ENCODE assay signal across 17 cellular contexts in the genomic region with DNA sequence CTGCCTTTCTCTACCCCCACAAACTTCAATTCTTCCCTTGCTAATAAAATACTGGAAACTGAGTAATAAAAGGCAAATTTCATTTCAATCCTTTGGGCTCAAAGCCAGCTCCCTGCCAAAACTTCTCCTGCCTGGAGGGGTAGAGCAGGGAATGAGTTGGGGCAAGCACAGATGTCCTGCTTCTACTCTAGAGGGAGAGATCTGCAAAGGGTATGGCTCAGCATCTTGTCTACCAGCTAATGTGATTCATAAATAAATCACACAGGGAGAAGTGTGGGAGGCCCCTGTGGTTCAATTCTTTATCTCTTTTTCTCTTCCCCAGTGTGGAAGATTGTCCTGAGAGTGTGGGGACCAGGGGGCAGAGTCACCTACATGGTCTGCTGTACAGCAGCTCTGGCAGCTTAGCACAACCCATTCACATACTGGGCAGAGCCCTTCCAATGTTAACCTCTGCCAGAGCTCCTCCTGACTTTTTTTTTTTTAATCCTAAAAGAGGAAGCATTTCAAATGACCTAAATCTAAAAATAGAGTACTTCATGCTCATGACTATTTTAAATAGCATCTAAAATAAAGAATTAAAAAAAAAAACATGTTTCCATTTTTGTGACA.
"Had no signal": no experiment of that assay in that cellular context is flagged by ENCODE, and none has a peak within 500 bp of the region (broad histone marks: within the 10 kb centered on the region; RNA-seq: fewer than 3 reads in every experiment).

No MANE protein-coding gene starts in this region.

- H3K27ac ChIP-seq: lower lobe of right lung, ovary, skin epidermis, tibial nerve, vagina, WERI-Rb-1 had no signal

- H3K27me3 ChIP-seq: ovary, tibial nerve, vagina had no signal

- H3K36me3 ChIP-seq: lower lobe of right lung, ovary, tibial nerve, vagina, WERI-Rb-1 had no signal

- H3K9me3 ChIP-seq: lower lobe of right lung, ovary, tibial nerve, vagina had no signal

- DNase-seq: activated CD4-positive, alpha-beta memory T cell treated with anti-CD3 and anti-CD28 coated beads, Interleukin-2, amount 10 ng/mL, durations not matched to agents 7 days and 5 days; activated CD4-positive, alpha-beta T cell treated with anti-CD3 and anti-CD28 coated beads for 36 hours; activated CD8-positive, alpha-beta memory T cell treated with anti-CD3 and anti-CD28 coated beads, Interleukin-2, amount 50 U/mL, for 4 hours; activated gamma-delta T cell treated with Interleukin-2 at 50 U/mL for 16 hours; activated naive CD8-positive, alpha-beta T cell treated with anti-CD3 and anti-CD28 coated beads, Interleukin-2, amount 10 ng/mL, durations not matched to agents 7 days and 5 days; activated T-cell treated with anti-CD3 and anti-CD28 coated beads, Interleukin-2, amount 50 U/mL, for 72 hours; anterior cingulate cortex; hypothalamus; kidney glomerular epithelial cell; lower lobe of right lung; ovary; retina; T-helper 9 cell; WERI-Rb-1 had no signal

- H3K4me1 ChIP-seq: lower lobe of right lung, tibial nerve, vagina had no signal

- H3K4me3 ChIP-seq: lower lobe of right lung, ovary, skin epidermis, tibial nerve, vagina had no signal
